In genomic region chr2:157107460-157107859, GRCh38 we compare ENCODE assay signal across 21 cellular contexts.
DNase-seq lines count a peak whose midpoint lies in the region; ATAC-seq and TF ChIP-seq lines count a peak whose summit lies in the region.
"Had no signal": no experiment of that assay in that cellular context is flagged by ENCODE, and none has a peak within 500 bp of the region (broad histone marks: within the 10 kb centered on the region; RNA-seq: fewer than 3 reads in every experiment).

No MANE protein-coding gene starts in this region.

- peaks cover 7% of the 10 kb centered on the region; the same call in 1 of the 2 replicates for H3K9me3 ChIP-seq in BLaER1
- peaks cover 0 to 27% of the 10 kb centered on the region in 2 donors for H3K9me3 ChIP-seq in left lung
- H3K9me3 ChIP-seq: uterus had no signal

- H3K4me3 ChIP-seq in BLaER1 (no peak overlapping the region), KMS-11 (IDR thresholded peaks at IDR 0.05; ENCODE audit: insufficient read depth, low read depth, low read length) (no peak overlapping the region), left lung (no peak overlapping the region)
- H3K4me3 ChIP-seq: neural progenitor cell, sigmoid colon, uterus had no signal

- H3K79me2 ChIP-seq in KMS-11 (ENCODE audit: insufficient read depth, low read depth), result no peaks in the 10 kb centered on the region

- peak; percentile 59 for DNase-seq in DMS53 (lab: John Stamatoyannopoulos, UW)
- peak in 1 of 2 donors; percentile 68 for DNase-seq in left lung
- no peak for DNase-seq in HuH-7.5 (ENCODE audit: low spot score)
- DNase-seq in effector CD8-positive, alpha-beta T cell (lab: John Stamatoyannopoulos, UW), result no peak
- DNase-seq in NOMO-1 treated with dmso at 0.1 percent for 144 hours (lab: John Stamatoyannopoulos, UW; ENCODE audit: unreplicated experiment), result no peak
- DNase-seq: activated CD4-positive, alpha-beta T cell treated with anti-CD3 and anti-CD28 coated beads for 4 hours; anterior cingulate cortex; CD4-positive, CD25-positive, alpha-beta regulatory T cell; glutamatergic neuron; H7; KG1; MV-4-11; NCI-H2227 treated with DMSO at 0.1 percent for 48 hours; sigmoid colon; stimulated activated CD4-positive, alpha-beta T cell treated with anti-CD3 and anti-CD28 coated beads, Interleukin-15, amount 100 ng/mL, for 24 hours; stimulated activated CD8-positive, alpha-beta memory T cell treated with anti-CD3 and anti-CD28 coated beads, Interleukin-4, amount 100 ng/mL, for 48 hours; uterus had no signal

- H3K27me3 ChIP-seq in BLaER1 (no peaks in the 10 kb centered on the region), KMS-11 (ENCODE audit: insufficient read depth, low read depth) (no peaks in the 10 kb centered on the region), left lung (no peaks in the 10 kb centered on the region)
- H3K27me3 ChIP-seq: neural progenitor cell, sigmoid colon, uterus had no signal

- H2AFZ ChIP-seq in KMS-11 (ENCODE audit: low read depth), result peak overlapping the region; percentile 47

- H3K4me2 ChIP-seq in BLaER1, result peak overlapping the region; percentile 60
- H3K4me2 ChIP-seq in KMS-11, result peak overlapping the region; percentile 37
- H3K4me2 ChIP-seq: neural progenitor cell had no signal

- ATAC-seq in left lung (peak; percentile 99), HG03139 (IDR thresholded peaks at IDR 0.05; ENCODE audit: unreplicated experiment) (no peak)

- H3K27ac ChIP-seq in BLaER1 (no peak overlapping the region), KMS-11 (peak overlapping the region; percentile 61), left lung (no peak overlapping the region)
- H3K27ac ChIP-seq: neural progenitor cell, sigmoid colon, uterus had no signal

- no peaks in the 10 kb centered on the region for H4K20me1 ChIP-seq in BLaER1
- no peaks in the 10 kb centered on the region for H4K20me1 ChIP-seq in KMS-11 (ENCODE audit: insufficient read depth)

- no peak overlapping the region for H3K9ac ChIP-seq in BLaER1
- no peak overlapping the region; the same call in 1 of the 2 replicates for H3K9ac ChIP-seq in KMS-11
- H3K9ac ChIP-seq: neural progenitor cell had no signal

- H3K4me1 ChIP-seq in BLaER1 (peaks cover 15% of the 10 kb centered on the region), KMS-11 (ENCODE audit: low read depth, poor library complexity, severe bottlenecking) (peaks cover 26% of the 10 kb centered on the region), left lung (no peaks in the 10 kb centered on the region)
- H3K4me1 ChIP-seq: neural progenitor cell, sigmoid colon, uterus had no signal

- intact Hi-C loops in left lung (cut with DNase I), result no loop called here

- no peaks in the 10 kb centered on the region for H3K36me3 ChIP-seq in BLaER1
- H3K36me3 ChIP-seq in KMS-11 (ENCODE audit: insufficient read depth), result no peaks in the 10 kb centered on the region
- no peaks in the 10 kb centered on the region for H3K36me3 ChIP-seq in left lung
- H3K36me3 ChIP-seq: neural progenitor cell, sigmoid colon, uterus had no signal

- no peak for TF ChIP-seq CTCF in KMS-11 (conservative IDR thresholded peaks at IDR 0.05; ENCODE audit: low read depth, low read length)
- TF ChIP-seq CTCF in left lung (IDR thresholded peaks at IDR 0.05), result no peak
